In genomic region chr1:156627313-156627880, GRCh38 we compare ENCODE assay signal across 2 cellular contexts.
A peak's percentile ranks its signal among the peaks of the same experiment; 100 is the strongest.
TF ChIP-seq lines count a peak whose summit lies in the region.

No MANE protein-coding gene starts in this region.

TF ChIP-seq in SK-N-SH, 30 proteins besides CTCF, POLR2A, EP300 and RAD21:
- no peak for TF ChIP-seq MEF2A (IDR thresholded peaks at IDR 0.05; ENCODE audit: borderline replicate concordance, low read depth)
- no peak for TF ChIP-seq GATA2 (CRISPR knock-in tag; IDR thresholded peaks at IDR 0.05)
- TF ChIP-seq MXI1 (IDR thresholded peaks at IDR 0.05; ENCODE audit: low read depth, low read length) = no peak; the same call in 1 of the 2 replicates
- peak; percentile 90 for TF ChIP-seq REST (IDR thresholded peaks at IDR 0.05; ENCODE audit: low read depth, low read length)
- TF ChIP-seq SMC3 (IDR thresholded peaks at IDR 0.05; ENCODE audit: low read depth, low read length) = peak; percentile 79
- no peak for TF ChIP-seq RXRA (IDR thresholded peaks at IDR 0.05; ENCODE audit: borderline replicate concordance, low read depth)
- TF ChIP-seq FOSL2 (IDR thresholded peaks at IDR 0.05; ENCODE audit: borderline replicate concordance, low read depth) = no peak
- TF ChIP-seq MAX (IDR thresholded peaks at IDR 0.05; ENCODE audit: low read depth) = 0 out of 2 replicates have a peak, but pooled peaks have one; percentile 25
- no peak for TF ChIP-seq IRF3 (IDR thresholded peaks at IDR 0.05; ENCODE audit: low read depth, low read length)
- TF ChIP-seq PBX3 (IDR thresholded peaks at IDR 0.05) = peak; percentile 78
TF ChIP-seq in SK-N-SH: peak in this region for 4.

TF ChIP-seq in endothelial cell of umbilical vein, 7 proteins besides CTCF, POLR2A, EP300 and RAD21:
- TF ChIP-seq POLR2AphosphoS5 (IDR thresholded peaks at IDR 0.05; ENCODE audit: insufficient read depth, low read depth, low read length) = no peak
- no peak for TF ChIP-seq JUN (IDR thresholded peaks at IDR 0.05; ENCODE audit: borderline replicate concordance, insufficient read depth, insufficient read length, low read depth)
- TF ChIP-seq MYC (IDR thresholded peaks at IDR 0.05; ENCODE audit: low read depth, low read length) = no peak
- TF ChIP-seq GATA2 (IDR thresholded peaks at IDR 0.05; ENCODE audit: insufficient read depth, insufficient read length, low read depth, low read length) = no peak
- TF ChIP-seq FOS (IDR thresholded peaks at IDR 0.05; ENCODE audit: borderline replicate concordance, insufficient read depth, low read length) = no peak
- no peak for TF ChIP-seq EZH2 (IDR thresholded peaks at IDR 0.05; ENCODE audit: borderline replicate concordance, low read depth, low read length, severe bottlenecking)
- no peak for TF ChIP-seq MAX (IDR thresholded peaks at IDR 0.05; ENCODE audit: insufficient read depth, insufficient read length)
